10 cellular contexts compared by ENCODE assay signal in genomic region chr13:95536629-95537241, GRCh38. TPM values are rescaled to one million over a fixed set of nuclear protein-coding genes. Genes with fewer than 3 reads are reported as not detected.
DNase-seq lines count a peak whose midpoint lies in the region; ATAC-seq and TF ChIP-seq lines count a peak whose summit lies in the region.
"Had no signal": no experiment of that assay in that cellular context is flagged by ENCODE, and none has a peak within 500 bp of the region (broad histone marks: within the 10 kb centered on the region; RNA-seq: fewer than 3 reads in every experiment).

No MANE protein-coding gene starts in this region.

- no peak overlapping the region for H3K4me3 ChIP-seq in dorsolateral prefrontal cortex
- H3K4me3 ChIP-seq: skin epidermis had no signal

- peak; percentile 27 to 75 (median 54) for TF ChIP-seq CTCF in dorsolateral prefrontal cortex (IDR thresholded peaks at IDR 0.05 in 54 of 56, conservative IDR thresholded peaks at IDR 0.05 in 2 of 56; ENCODE audit: low read depth in 1 of 56, partially characterized antibody in 56 of 56)

- H3K27ac ChIP-seq in dorsolateral prefrontal cortex, result no peak overlapping the region
- H3K27ac ChIP-seq: skin epidermis had no signal

- intact Hi-C loops in dorsolateral prefrontal cortex (cut with DNase I), result loop anchor here in 1 of 2 donors (5.0 kb wide), 1 partner anchor 296 kb away; no protein-coding TSS in a partner anchor

- peaks cover 0 to 8% (median 0%) of the 10 kb centered on the region in 45 donors for H3K27me3 ChIP-seq in dorsolateral prefrontal cortex

- ATAC-seq in GM18519 (IDR thresholded peaks at IDR 0.05; ENCODE audit: low FRiP score, unreplicated experiment), result no peak

- DNase-seq in NCI-H345 (lab: John Stamatoyannopoulos, UW), result peak; percentile 25
- no peak for DNase-seq in NCI-H345 treated with DMSO at 0.1 percent for 48 hours (lab: John Stamatoyannopoulos, UW; ENCODE audit: unreplicated experiment)
- DNase-seq in NCI-H526 (lab: John Stamatoyannopoulos, UW), result peak; percentile 75 to 86
- DNase-seq in dorsolateral prefrontal cortex, result no peak
- DNase-seq in stromal cell of bone marrow (ENCODE audit: low read depth), result peak; percentile 9
- no peak for DNase-seq in activated CD4-positive, alpha-beta T cell treated with anti-CD3 and anti-CD28 coated beads, Interleukin-2, amount 50 U/mL, for 1 hour
- DNase-seq in activated T-cell treated with anti-CD3 and anti-CD28 coated beads, Interleukin-2, amount 50 U/mL, for 48 hours, result no peak

RNA-seq across cellular contexts. Expression of gene CLDN10, which starts 15.8 kb away (rescaled TPM):
- 100 to 1,000 TPM in 2 of 120 experiments, 10 to 100 TPM in 118; 13.0 to 152 (median 40.2) TPM for total RNA-seq in dorsolateral prefrontal cortex
- total RNA-seq: activated CD8-positive, alpha-beta memory T cell treated with anti-CD3 and anti-CD28 coated beads for 36 hours had no signal

Comparison
In these comparisons a context has a peak if more than half of its experiments do, and no peak if none do; other contexts are left out.
1. DNase-seq: peak in NCI-H345 (single experiment), NCI-H526 (2 of 2) and stromal cell of bone marrow (single experiment); none in NCI-H345 treated with DMSO at 0.1 percent for 48 hours (single experiment), dorsolateral prefrontal cortex (0 of 10), activated CD4-positive, alpha-beta T cell treated with anti-CD3 and anti-CD28 coated beads, Interleukin-2, amount 50 U/mL, for 1 hour (single experiment) and activated T-cell treated with anti-CD3 and anti-CD28 coated beads, Interleukin-2, amount 50 U/mL, for 48 hours (0 of 2).